ENCODE assay signal across 17 cellular contexts in genomic region chr1:50633465-50633864, GRCh38.
DNase-seq lines count a peak whose midpoint lies in the region; ATAC-seq, FAIRE-seq and TF ChIP-seq lines count a peak whose summit lies in the region.
"Had no signal": no experiment of that assay in that cellular context is flagged by ENCODE, and none has a peak within 500 bp of the region (broad histone marks: within the 10 kb centered on the region; RNA-seq: fewer than 3 reads in every experiment).

No MANE protein-coding gene starts in this region.

- no peak overlapping the region for H3K27ac ChIP-seq in GM23338 (ENCODE audit: low read depth)
- H3K27ac ChIP-seq: cardiac muscle cell, SK-N-MC had no signal

- H3K27me3 Mint-ChIP-seq in GM23338 (ENCODE audit: insufficient read depth, low read depth, poor library complexity), result no peaks in the 10 kb centered on the region
- H3K27me3 Mint-ChIP-seq: activated naive CD4-positive, alpha-beta T cell treated with anti-CD3 and anti-CD28 coated beads, Interleukin-2, amount 50 U/mL, for 24 hours; B cell; naive thymus-derived CD4-positive, alpha-beta T cell; stimulated activated memory B cell treated with anti-CD40 and anti-IgM and Interleukin-4, amounts not matched to agents 10 μg/mL and 1 μg/mL and 100 μg/mL, for 72 hours had no signal

- intact Hi-C loops in mucosa of descending colon (cut with DNase I, micrococcal nuclease), result no loop called here

- H3K79me2 ChIP-seq in GM23338 (replicated peaks; ENCODE audit: insufficient read depth), result no peaks in the 10 kb centered on the region

- H3K4me3 ChIP-seq in GM23338 (no peak overlapping the region), mucosa of descending colon (no peak overlapping the region)
- H3K4me3 ChIP-seq: cardiac muscle cell, GM12878, SK-N-MC had no signal

- H3K4me2 ChIP-seq in GM23338, result no peak overlapping the region

- H4K20me1 ChIP-seq in GM23338 (replicated peaks; ENCODE audit: insufficient read depth), result no peaks in the 10 kb centered on the region

- no peaks in the 10 kb centered on the region for H3K27me3 ChIP-seq in GM23338 (ENCODE audit: insufficient read depth)
- H3K27me3 ChIP-seq: cardiac muscle cell had no signal

- FAIRE-seq in GM19239 (lab: Jason Lieb, UNC), result no peak
- FAIRE-seq: GM12878 had no signal

- no peak overlapping the region for H3K4me3 Mint-ChIP-seq in GM23338
- H3K4me3 Mint-ChIP-seq: activated naive CD4-positive, alpha-beta T cell treated with anti-CD3 and anti-CD28 coated beads, Interleukin-2, amount 50 U/mL, for 24 hours; B cell; naive thymus-derived CD4-positive, alpha-beta T cell; stimulated activated memory B cell treated with anti-CD40 and anti-IgM and Interleukin-4, amounts not matched to agents 10 μg/mL and 1 μg/mL and 100 μg/mL, for 72 hours had no signal

- H3K9me3 ChIP-seq in mucosa of descending colon, result no peaks in the 10 kb centered on the region

- no peaks in the 10 kb centered on the region for H3K9me3 Mint-ChIP-seq in GM23338
- H3K9me3 Mint-ChIP-seq: activated naive CD4-positive, alpha-beta T cell treated with anti-CD3 and anti-CD28 coated beads, Interleukin-2, amount 50 U/mL, for 24 hours; stimulated activated memory B cell treated with anti-CD40 and anti-IgM and Interleukin-4, amounts not matched to agents 10 μg/mL and 1 μg/mL and 100 μg/mL, for 72 hours had no signal

- ATAC-seq in GM23338 (no peak), mucosa of descending colon (peak; percentile 89)
- ATAC-seq: GM12878; naive thymus-derived CD4-positive, alpha-beta T cell; stimulated activated memory B cell treated with anti-CD40 and anti-IgM and Interleukin-4, amounts not matched to agents 10 μg/mL and 1 μg/mL and 100 μg/mL, for 72 hours had no signal

- H3K4me1 Mint-ChIP-seq in GM23338, result peaks cover 6% of the 10 kb centered on the region; the same call in 2 of the 3 replicates
- H3K4me1 Mint-ChIP-seq: activated naive CD4-positive, alpha-beta T cell treated with anti-CD3 and anti-CD28 coated beads, Interleukin-2, amount 50 U/mL, for 24 hours; B cell; naive thymus-derived CD4-positive, alpha-beta T cell; stimulated activated memory B cell treated with anti-CD40 and anti-IgM and Interleukin-4, amounts not matched to agents 10 μg/mL and 1 μg/mL and 100 μg/mL, for 72 hours had no signal

- H3K36me3 Mint-ChIP-seq in GM23338 (ENCODE audit: low read depth), result no peaks in the 10 kb centered on the region

- no peak overlapping the region for H2AFZ ChIP-seq in GM23338

- H3K4me1 ChIP-seq in GM23338 (ENCODE audit: insufficient read depth), result no peaks in the 10 kb centered on the region
- peaks cover 3% of the 10 kb centered on the region for H3K4me1 ChIP-seq in mucosa of descending colon (ENCODE audit: low read depth)

- H3K36me3 ChIP-seq in GM23338 (ENCODE audit: insufficient read depth) (no peaks in the 10 kb centered on the region), mucosa of descending colon (ENCODE audit: low read depth) (no peaks in the 10 kb centered on the region)
- H3K36me3 ChIP-seq: cardiac muscle cell had no signal

- H3F3A ChIP-seq in GM23338 (replicated peaks; ENCODE audit: low read depth), result no peaks in the 10 kb centered on the region

- DNase-seq in GM23338 (ENCODE audit: low spot score), result peak; percentile 17
- DNase-seq in NCI-H187 treated with DMSO at 0.1 percent for 48 hours (lab: John Stamatoyannopoulos, UW), result peak; percentile 72
- peak; percentile 56 for DNase-seq in NCI-H774 (lab: John Stamatoyannopoulos, UW)
- peak in 1 of 3 donors; percentile 21 for DNase-seq in mucosa of descending colon
- DNase-seq in GM19239 (ENCODE audit: insufficient read length, low spot score), result no peak
- no peak for DNase-seq in DMS 273 treated with DMSO at 0.1 percent for 48 hours (lab: John Stamatoyannopoulos, UW)
- no peak for DNase-seq in stimulated activated CD8-positive, alpha-beta memory T cell treated with anti-CD3 and anti-CD28 coated beads, Interleukin-4, amount 100 ng/mL, for 48 hours
- DNase-seq in dedifferentiated amniotic fluid mesenchymal stem cell (ENCODE audit: extremely low spot score), result no peak
- DNase-seq: Kasumi-1; naive thymus-derived CD4-positive, alpha-beta T cell; stimulated activated CD4-positive, alpha-beta T cell treated with anti-CD3 and anti-CD28 coated beads, Interleukin-4, amount 100 ng/mL, for 24 hours had no signal

- no peaks in the 10 kb centered on the region for H3K9me2 ChIP-seq in GM23338 (ENCODE audit: insufficient read depth)

- no peak for TF ChIP-seq CTCF in GM23338 (conservative IDR thresholded peaks at IDR 0.05; ENCODE audit: low read depth in 2 of 2)
- TF ChIP-seq CTCF in mucosa of descending colon (IDR thresholded peaks at IDR 0.05), result no peak

- no peak overlapping the region for H3K27ac Mint-ChIP-seq in GM23338
- H3K27ac Mint-ChIP-seq: activated naive CD4-positive, alpha-beta T cell treated with anti-CD3 and anti-CD28 coated beads, Interleukin-2, amount 50 U/mL, for 24 hours; B cell; naive thymus-derived CD4-positive, alpha-beta T cell; stimulated activated memory B cell treated with anti-CD40 and anti-IgM and Interleukin-4, amounts not matched to agents 10 μg/mL and 1 μg/mL and 100 μg/mL, for 72 hours had no signal

TF ChIP-seq in GM23338, 12 proteins besides CTCF, POLR2A, EP300 and RAD21:
- no peak for TF ChIP-seq NANOG (IDR thresholded peaks at IDR 0.05; ENCODE audit: borderline replicate concordance)
- no peak for TF ChIP-seq ZNF331 (CRISPR knock-in tag; IDR thresholded peaks at IDR 0.05; ENCODE audit: low read depth)
- no peak for TF ChIP-seq ZNF462 (CRISPR knock-in tag; IDR thresholded peaks at IDR 0.05)

Comparison
In these comparisons a context has a peak if more than half of its experiments do, and no peak if none do; other contexts are left out.
1. DNase-seq: peak in GM23338 (single experiment), NCI-H187 treated with DMSO at 0.1 percent for 48 hours (single experiment) and NCI-H774 (single experiment); none in GM19239 (single experiment), DMS 273 treated with DMSO at 0.1 percent for 48 hours (single experiment), stimulated activated CD8-positive, alpha-beta memory T cell treated with anti-CD3 and anti-CD28 coated beads, Interleukin-4, amount 100 ng/mL, for 48 hours (single experiment) and dedifferentiated amniotic fluid mesenchymal stem cell (single experiment).